1 cellular context compared by ENCODE assay signal in the genomic region with DNA sequence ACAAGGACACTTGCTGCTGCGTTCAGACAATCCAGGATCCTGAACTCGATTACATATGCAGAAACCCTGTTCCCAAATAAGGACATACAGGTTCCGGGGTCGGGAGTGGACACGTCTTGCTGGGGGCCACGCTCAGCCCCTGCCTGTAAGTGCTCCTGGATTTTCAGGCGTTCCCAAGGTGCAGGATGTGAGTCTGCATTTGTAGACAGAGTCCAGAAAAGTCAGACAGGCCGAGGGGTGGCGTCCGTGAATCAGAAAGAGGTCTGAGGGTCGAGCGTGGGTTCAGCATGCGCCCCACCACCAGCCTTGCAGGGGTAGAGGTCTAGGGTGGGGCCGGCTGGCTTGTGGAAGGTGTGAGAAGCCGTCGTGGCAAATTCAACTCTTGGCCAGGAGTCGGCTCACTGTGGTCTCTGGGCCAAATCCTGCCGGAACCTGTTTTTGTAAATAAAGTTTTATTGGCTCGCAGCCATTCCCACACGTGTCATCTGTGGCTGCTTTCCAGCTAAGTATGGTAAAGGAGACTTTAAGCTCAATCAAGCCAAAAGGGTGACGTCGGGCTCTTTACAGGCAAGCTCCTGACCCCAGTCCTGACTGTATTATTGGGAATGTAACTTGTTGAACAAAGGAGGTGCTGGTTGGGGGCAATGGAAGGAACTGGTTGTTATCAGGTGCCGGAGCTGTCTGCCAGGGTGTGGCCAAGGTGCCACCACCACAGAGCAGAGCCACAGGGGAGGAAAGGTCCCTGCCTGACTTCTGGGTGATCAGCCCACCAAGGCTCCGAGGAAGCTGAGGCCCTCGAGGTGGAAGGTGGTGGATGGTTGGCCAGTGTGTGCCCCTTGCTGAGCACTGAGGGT.
TF ChIP-seq lines count a peak whose summit lies in the region.

No MANE protein-coding gene starts in this region.

TF ChIP-seq in Ishikawa, 13 proteins besides CTCF, POLR2A, EP300 and RAD21 (continued from another document):
- TF ChIP-seq, protein P1, sequence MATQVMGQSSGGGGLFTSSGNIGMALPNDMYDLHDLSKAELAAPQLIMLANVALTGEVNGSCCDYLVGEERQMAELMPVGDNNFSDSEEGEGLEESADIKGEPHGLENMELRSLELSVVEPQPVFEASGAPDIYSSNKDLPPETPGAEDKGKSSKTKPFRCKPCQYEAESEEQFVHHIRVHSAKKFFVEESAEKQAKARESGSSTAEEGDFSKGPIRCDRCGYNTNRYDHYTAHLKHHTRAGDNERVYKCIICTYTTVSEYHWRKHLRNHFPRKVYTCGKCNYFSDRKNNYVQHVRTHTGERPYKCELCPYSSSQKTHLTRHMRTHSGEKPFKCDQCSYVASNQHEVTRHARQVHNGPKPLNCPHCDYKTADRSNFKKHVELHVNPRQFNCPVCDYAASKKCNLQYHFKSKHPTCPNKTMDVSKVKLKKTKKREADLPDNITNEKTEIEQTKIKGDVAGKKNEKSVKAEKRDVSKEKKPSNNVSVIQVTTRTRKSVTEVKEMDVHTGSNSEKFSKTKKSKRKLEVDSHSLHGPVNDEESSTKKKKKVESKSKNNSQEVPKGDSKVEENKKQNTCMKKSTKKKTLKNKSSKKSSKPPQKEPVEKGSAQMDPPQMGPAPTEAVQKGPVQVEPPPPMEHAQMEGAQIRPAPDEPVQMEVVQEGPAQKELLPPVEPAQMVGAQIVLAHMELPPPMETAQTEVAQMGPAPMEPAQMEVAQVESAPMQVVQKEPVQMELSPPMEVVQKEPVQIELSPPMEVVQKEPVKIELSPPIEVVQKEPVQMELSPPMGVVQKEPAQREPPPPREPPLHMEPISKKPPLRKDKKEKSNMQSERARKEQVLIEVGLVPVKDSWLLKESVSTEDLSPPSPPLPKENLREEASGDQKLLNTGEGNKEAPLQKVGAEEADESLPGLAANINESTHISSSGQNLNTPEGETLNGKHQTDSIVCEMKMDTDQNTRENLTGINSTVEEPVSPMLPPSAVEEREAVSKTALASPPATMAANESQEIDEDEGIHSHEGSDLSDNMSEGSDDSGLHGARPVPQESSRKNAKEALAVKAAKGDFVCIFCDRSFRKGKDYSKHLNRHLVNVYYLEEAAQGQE (IDR thresholded peaks at IDR 0.05; ENCODE audit: low read depth), result no peak
- TF ChIP-seq TEAD4 (IDR thresholded peaks at IDR 0.05), result peak; percentile 52; the same call in 1 of the 2 replicates
- TF ChIP-seq, protein P2, sequence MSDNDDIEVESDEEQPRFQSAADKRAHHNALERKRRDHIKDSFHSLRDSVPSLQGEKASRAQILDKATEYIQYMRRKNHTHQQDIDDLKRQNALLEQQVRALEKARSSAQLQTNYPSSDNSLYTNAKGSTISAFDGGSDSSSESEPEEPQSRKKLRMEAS (IDR thresholded peaks at IDR 0.05), result peak; percentile 92
- no peak for TF ChIP-seq TAF1 (IDR thresholded peaks at IDR 0.05; ENCODE audit: low read depth)
- TF ChIP-seq EGR1 (IDR thresholded peaks at IDR 0.05), result no peak
- TF ChIP-seq, protein P3, sequence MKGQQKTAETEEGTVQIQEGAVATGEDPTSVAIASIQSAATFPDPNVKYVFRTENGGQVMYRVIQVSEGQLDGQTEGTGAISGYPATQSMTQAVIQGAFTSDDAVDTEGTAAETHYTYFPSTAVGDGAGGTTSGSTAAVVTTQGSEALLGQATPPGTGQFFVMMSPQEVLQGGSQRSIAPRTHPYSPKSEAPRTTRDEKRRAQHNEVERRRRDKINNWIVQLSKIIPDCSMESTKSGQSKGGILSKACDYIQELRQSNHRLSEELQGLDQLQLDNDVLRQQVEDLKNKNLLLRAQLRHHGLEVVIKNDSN (IDR thresholded peaks at IDR 0.05), result peak; percentile 66
- no peak for TF ChIP-seq FOXM1 (IDR thresholded peaks at IDR 0.05; ENCODE audit: borderline replicate concordance, low read depth)
- peak; percentile 67 for TF ChIP-seq TCF12 (IDR thresholded peaks at IDR 0.05; ENCODE audit: low read depth)
- no peak for TF ChIP-seq CEBPB (IDR thresholded peaks at IDR 0.05)
